Comparison of ENCODE assay signal across 8 cellular contexts in the genomic region with DNA sequence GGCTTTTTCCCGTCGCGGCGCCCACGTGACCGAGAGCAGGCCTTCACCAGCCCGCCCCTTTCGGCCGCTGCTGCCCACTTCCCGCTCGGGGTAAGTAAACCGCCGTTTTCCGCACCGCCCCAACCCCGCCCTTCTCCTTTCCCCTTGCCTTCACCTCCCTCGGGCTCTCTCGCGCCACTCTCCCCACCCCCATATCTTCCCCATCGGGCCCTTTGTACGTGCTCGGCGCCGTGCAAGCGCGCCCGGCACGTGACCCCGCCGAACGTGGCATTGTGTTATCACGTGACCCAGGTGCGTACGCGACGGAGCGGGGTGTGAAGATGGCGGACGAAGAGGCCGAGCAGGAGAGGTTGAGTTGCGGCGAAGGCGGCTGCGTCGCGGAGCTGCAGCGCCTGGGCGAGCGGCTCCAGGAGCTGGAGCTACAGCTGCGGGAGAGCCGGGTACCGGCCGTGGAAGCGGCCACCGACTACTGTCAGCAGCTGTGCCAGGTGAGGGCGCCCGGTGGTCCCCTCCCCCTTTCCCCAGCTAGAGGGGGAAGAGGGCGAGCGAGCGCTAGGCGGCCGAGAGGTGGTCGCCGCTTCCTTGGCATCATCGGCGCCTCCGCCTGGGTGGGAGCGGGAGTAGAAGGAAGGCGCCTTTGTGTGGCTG. TPM values are rescaled to one million over a fixed set of nuclear protein-coding genes. Genes with fewer than 3 reads are reported as not detected.
DNase-seq lines count a peak whose midpoint lies in the region; ATAC-seq and TF ChIP-seq lines count a peak whose summit lies in the region.

ZNF292 (plus strand) TSS at position 294 of the 648 bp plus-strand sequence; CDS start at position 321, 27 bp downstream.

- peak; percentile 79 for DNase-seq in AG04449 (ENCODE audit: low read depth, low spot score)
- peak; percentile 90 for DNase-seq in NCI-H2227 treated with DMSO at 0.1 percent for 48 hours (lab: John Stamatoyannopoulos, UW)
- DNase-seq in WTC11 (ENCODE audit: low spot score) = peak; percentile 95
- peak; percentile 97 to 99 for DNase-seq in cardiac fibroblast (ENCODE audit: low read depth in 2 of 2)
- DNase-seq in immature natural killer cell = peak; percentile 92 to 94 (median 94)
- DNase-seq in spleen = peak; percentile 100

- peak within 1 kb of the TSS; percentile 90 to 98 (median 96) for H3K27ac ChIP-seq in spleen

- H3K9me3 Mint-ChIP-seq in WTC11 = no peaks in the 10 kb centered on the region
- no peaks in the 10 kb centered on the region for H3K9me3 Mint-ChIP-seq in immature natural killer cell

- ATAC-seq in GM18873 (IDR thresholded peaks at IDR 0.05; ENCODE audit: low FRiP score, unreplicated experiment) (peak; percentile 65), HG03159 (IDR thresholded peaks at IDR 0.05; ENCODE audit: unreplicated experiment) (peak; percentile 69), WTC11 (peak; percentile 87)

- no peak for TF ChIP-seq CTCF in AG04449 (IDR thresholded peaks at IDR 0.05; ENCODE audit: insufficient read depth, low read length, missing control alignments)
- no peak for TF ChIP-seq CTCF in WTC11 (IDR thresholded peaks at IDR 0.05)
- no peak for TF ChIP-seq CTCF in cardiac fibroblast (IDR thresholded peaks at IDR 0.05; ENCODE audit: low read depth, low read length)
- TF ChIP-seq CTCF in spleen (IDR thresholded peaks at IDR 0.05 in 8 of 11, conservative IDR thresholded peaks at IDR 0.05 in 3 of 11) = peak in 1 of 11 experiments; percentile 27

- CTCF ChIA-PET in AG04449 (lab: Yijun Ruan, JAX) (interaction anchor here (1.2 kb wide), 1 partner anchor 16 kb away, joined by 3 read pairs; no protein-coding TSS in a partner anchor), WTC11 (lab: Charles Lee) (interaction anchor here (0.6 to 1.0 kb wide), 3 partner anchors 24 to 86 kb away, joined by 3 to 7 read pairs (median 5); no protein-coding TSS in a partner anchor)

- POLR2A ChIA-PET in AG04449 (lab: Yijun Ruan, JAX) (interaction anchor here (0.6 to 1.1 kb wide), 2 partner anchors 18 to 580 kb away, joined by 3 read pairs; no protein-coding TSS in a partner anchor), WTC11 (lab: Charles Lee) (no interaction called here)

- peaks cover 0 to 8% (median 0%) of the 10 kb centered on the region in 6 donors for H3K36me3 ChIP-seq in spleen

- H3K4me3 ChIP-seq in AG04449 (ENCODE audit: low read depth, low read length) = peak within 1 kb of the TSS; percentile 80
- H3K4me3 ChIP-seq in cardiac fibroblast (replicated peaks in 1 of 2; ENCODE audit: low read depth in 2 of 2, low read length in 2 of 2) = peak within 1 kb of the TSS; percentile 88 to 98
- H3K4me3 ChIP-seq in spleen = peak within 1 kb of the TSS; percentile 73 to 99 (median 90)

- TF ChIP-seq POLR2A in spleen (IDR thresholded peaks at IDR 0.05) = peak in 1 of 3 donors; percentile 56

- H3K4me3 Mint-ChIP-seq in WTC11 (peak within 1 kb of the TSS; percentile 96), immature natural killer cell (peak within 1 kb of the TSS; percentile 95 to 98 (median 97))

- WGBS in spleen, 5 donors = 0 to 1% (median 0%) methylated on average over 46 to 69 of the region's 69 CpGs

- H3K4me1 ChIP-seq in spleen = peaks cover 33 to 83% (median 75%) of the 10 kb centered on the region in 6 donors

- H3K4me1 Mint-ChIP-seq in WTC11 (peaks cover 49% of the 10 kb centered on the region), immature natural killer cell (peaks cover 57 to 73% of the 10 kb centered on the region in 2 donors)

- no peaks in the 10 kb centered on the region for H3K9me3 ChIP-seq in spleen

- H3K27me3 Mint-ChIP-seq in WTC11 (ENCODE audit: low read depth) (peaks cover 20% of the 10 kb centered on the region), immature natural killer cell (ENCODE audit: low read depth in 3 of 3) (peaks cover 16 to 18% (median 17%) of the 10 kb centered on the region in 3 donors)

- H3K27ac Mint-ChIP-seq in WTC11 (peak within 1 kb of the TSS; percentile 99), immature natural killer cell (peak within 1 kb of the TSS; percentile 96 to 99 (median 98))

- no peaks in the 10 kb centered on the region for H3K27me3 ChIP-seq in spleen (replicated peaks in 1 of 7)

- intact Hi-C loops in spleen (cut with DNase I; ENCODE audit: low total_unique reads) = no loop called here

- H3K36me3 Mint-ChIP-seq in WTC11 (peaks cover 16% of the 10 kb centered on the region), immature natural killer cell (no peaks in the 10 kb centered on the region)

TF ChIP-seq in WTC11, 78 proteins besides CTCF, POLR2A, EP300 and RAD21 (continues in another document):
- TF ChIP-seq, protein P1, sequence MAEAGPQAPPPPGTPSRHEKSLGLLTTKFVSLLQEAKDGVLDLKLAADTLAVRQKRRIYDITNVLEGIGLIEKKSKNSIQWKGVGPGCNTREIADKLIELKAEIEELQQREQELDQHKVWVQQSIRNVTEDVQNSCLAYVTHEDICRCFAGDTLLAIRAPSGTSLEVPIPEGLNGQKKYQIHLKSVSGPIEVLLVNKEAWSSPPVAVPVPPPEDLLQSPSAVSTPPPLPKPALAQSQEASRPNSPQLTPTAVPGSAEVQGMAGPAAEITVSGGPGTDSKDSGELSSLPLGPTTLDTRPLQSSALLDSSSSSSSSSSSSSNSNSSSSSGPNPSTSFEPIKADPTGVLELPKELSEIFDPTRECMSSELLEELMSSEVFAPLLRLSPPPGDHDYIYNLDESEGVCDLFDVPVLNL (CRISPR knock-in tag; IDR thresholded peaks at IDR 0.05; ENCODE audit: borderline replicate concordance, low read depth) = 0 out of 2 replicates have a peak, but pooled peaks have one; percentile 28
- TF ChIP-seq GABPB1 (CRISPR knock-in tag; IDR thresholded peaks at IDR 0.05) (peak; percentile 69), ZNF671 (CRISPR knock-in tag; IDR thresholded peaks at IDR 0.05) (no peak), ARID4B (CRISPR knock-in tag; IDR thresholded peaks at IDR 0.05; ENCODE audit: borderline replicate concordance) (peak; percentile 97), SMAD4 (CRISPR knock-in tag; IDR thresholded peaks at IDR 0.05) (peak; percentile 65; the same call in 1 of the 2 replicates), ZNF281 (CRISPR knock-in tag; IDR thresholded peaks at IDR 0.05) (peak; percentile 98), ZNF121 (CRISPR knock-in tag; IDR thresholded peaks at IDR 0.05) (no peak; the same call in 1 of the 2 replicates), EMX1 (CRISPR knock-in tag; IDR thresholded peaks at IDR 0.05) (peak; percentile 65; the same call in 1 of the 2 replicates)

RNA-seq across cellular contexts. Expression of gene ZNF292, which starts in this region (rescaled TPM):
- total RNA-seq in WTC11 (2021) (39.3 to 42.1 TPM (median 39.9 TPM) in 3 replicates), spleen (10 to 100 TPM; 44.8 to 76.2 (median 56.8) TPM)
- polyA plus RNA-seq in immature natural killer cell (10 to 100 TPM in 2 of 3 donors, 1 to 10 TPM in 1; 10.0 to 29.8 (median 11.8) TPM), spleen (1 to 10 TPM; 5.1 to 5.7 (median 5.2) TPM)

Comparison
In these comparisons a context has a peak if more than half of its experiments do, and no peak if none do; other contexts are left out.
1. Peak in every context shown above with its lines: DNase-seq, ATAC-seq, H3K4me3 ChIP-seq and H3K27ac ChIP-seq.